In genomic region chr11:44949160-44950035, GRCh38 we compare ENCODE assay signal across 1 cellular context.
TF ChIP-seq lines count a peak whose summit lies in the region.

No MANE protein-coding gene starts in this region.

TF ChIP-seq in IMR-90, 13 proteins besides CTCF, POLR2A, EP300 and RAD21 (continued from another document):
- no peak for TF ChIP-seq USF2 (IDR thresholded peaks at IDR 0.05; ENCODE audit: low read depth, low read length)
- TF ChIP-seq BHLHE40 (IDR thresholded peaks at IDR 0.05; ENCODE audit: low read depth, low read length): no peak
- TF ChIP-seq ELK1 (IDR thresholded peaks at IDR 0.05; ENCODE audit: borderline replicate concordance, low read depth, low read length): no peak
- no peak for TF ChIP-seq RFX5 (IDR thresholded peaks at IDR 0.05; ENCODE audit: low read depth, low read length)
- TF ChIP-seq CEBPB (IDR thresholded peaks at IDR 0.05; ENCODE audit: low read depth, low read length): no peak
- no peak for TF ChIP-seq RCOR1 (IDR thresholded peaks at IDR 0.05; ENCODE audit: insufficient replicate concordance, low read length)
- no peak for TF ChIP-seq NFE2L2 (IDR thresholded peaks at IDR 0.05; ENCODE audit: low read depth, low read length)
- peak; percentile 26 for TF ChIP-seq SMC3 (IDR thresholded peaks at IDR 0.05; ENCODE audit: low read depth, low read length)
